ENCODE assay signal across 1 cellular context in genomic region chr1:154404984-154405761, GRCh38.
A peak's percentile ranks its signal among the peaks of the same experiment; 100 is the strongest.
TF ChIP-seq lines count a peak whose summit lies in the region.

IL6R (plus strand) TSS chr1:154405343; CDS start chr1:154405630, 287 bp downstream.

TF ChIP-seq in GM12878, 131 proteins besides CTCF, POLR2A, EP300 and RAD21 (continued from another document):
- TF ChIP-seq ZNF592 (IDR thresholded peaks at IDR 0.05) (0 out of 2 replicates have a peak, but pooled peaks have one; percentile 23), CBX5 (IDR thresholded peaks at IDR 0.05; ENCODE audit: low read depth) (no peak), RBBP5 (conservative IDR thresholded peaks at IDR 0.05) (no peak), RB1 (IDR thresholded peaks at IDR 0.05; ENCODE audit: borderline replicate concordance) (peak; percentile 70; the same call in 1 of the 2 replicates), SREBF2 (IDR thresholded peaks at IDR 0.05; ENCODE audit: low read length) (no peak), RELB (IDR thresholded peaks at IDR 0.05; ENCODE audit: low read depth) (peak; percentile 33; the same call in 1 of the 2 replicates), ZNF274 (IDR thresholded peaks at IDR 0.05; ENCODE audit: insufficient read depth, insufficient read length) (no peak), SKIL (IDR thresholded peaks at IDR 0.05; ENCODE audit: low read depth, poor library complexity, severe bottlenecking) (no peak), RUNX3 (IDR thresholded peaks at IDR 0.05; ENCODE audit: low read length) (peak; percentile 83), YBX1 (IDR thresholded peaks at IDR 0.05) (no peak), IKZF2 (IDR thresholded peaks at IDR 0.05) (peak in 1 of 2 experiments; percentile 69; a peak in 3 of 4 replicates), BACH1 (IDR thresholded peaks at IDR 0.05; ENCODE audit: borderline replicate concordance) (peak; percentile 47; the same call in 1 of the 2 replicates), SMARCA5 (IDR thresholded peaks at IDR 0.05) (peak; percentile 15; the same call in 1 of the 2 replicates), SP1 (IDR thresholded peaks at IDR 0.05; ENCODE audit: low read depth, low read length) (no peak), MTA2 (IDR thresholded peaks at IDR 0.05; ENCODE audit: low read depth) (peak; percentile 14; the same call in 1 of the 2 replicates), SPI1 (IDR thresholded peaks at IDR 0.05; ENCODE audit: borderline replicate concordance, insufficient read depth, low read depth, low read length) (peak; percentile 50; the same call in 1 of the 2 replicates), MLLT1 (IDR thresholded peaks at IDR 0.05) (peak; percentile 27; the same call in 1 of the 2 replicates), CREB1 (IDR thresholded peaks at IDR 0.05; ENCODE audit: low read depth) (0 out of 2 replicates have a peak, but pooled peaks have one; percentile 25), NKRF (conservative IDR thresholded peaks at IDR 0.05) (peak; percentile 55), EED (IDR thresholded peaks at IDR 0.05; ENCODE audit: low read depth) (peak; percentile 73), CEBPB (IDR thresholded peaks at IDR 0.05; ENCODE audit: borderline replicate concordance in 1 of 2, low read depth in 2 of 2, low read length in 2 of 2) (peak in 1 of 2 experiments; percentile 64; a peak in 1 of 4 replicates)
